Comparison of ENCODE assay signal across 8 cellular contexts in genomic region chr1:165828103-165828558, GRCh38. TPM values are rescaled to one million over a fixed set of nuclear protein-coding genes. Genes with fewer than 3 reads are reported as not detected.
A peak's percentile ranks its signal among the peaks of the same experiment; 100 is the strongest.
DNase-seq lines count a peak whose midpoint lies in the region; ATAC-seq, FAIRE-seq and TF ChIP-seq lines count a peak whose summit lies in the region.

No MANE protein-coding gene starts in this region.

- peak overlapping the region; percentile 92 for H3K4me3 Mint-ChIP-seq in T-helper 1 cell treated with Interleukin-12 subunit alpha and Interleukin-12 subunit beta and Interleukin-4 antibody, amounts not matched to agents 30 μg/mL and 1 μg/mL, for 36 hours

- peaks cover 16% of the 10 kb centered on the region for H3K4me1 Mint-ChIP-seq in T-helper 1 cell treated with Interleukin-12 subunit alpha and Interleukin-12 subunit beta and Interleukin-4 antibody, amounts not matched to agents 30 μg/mL and 1 μg/mL, for 36 hours (ENCODE audit: low read depth)

- peak overlapping the region; percentile 95 for H3K9ac ChIP-seq in GM12878 (ENCODE audit: control insufficient read depth, insufficient read depth, low read length)

- H3K9me3 ChIP-seq in GM12878 (replicated peaks; ENCODE audit: control insufficient read depth, insufficient read depth, low read length), result no peaks in the 10 kb centered on the region
- H3K9me3 ChIP-seq in spleen, result no peaks in the 10 kb centered on the region

- H3K27ac ChIP-seq in GM12878 (ENCODE audit: control insufficient read depth, insufficient read depth) (peak overlapping the region; percentile 86), spleen (peak overlapping the region; percentile 70 to 89 (median 82))

- TF ChIP-seq RAD21 in GM12878 (IDR thresholded peaks at IDR 0.05; ENCODE audit: insufficient read depth, low read depth, low read length), result no peak

- no peak for TF ChIP-seq EP300 in GM12878 (IDR thresholded peaks at IDR 0.05; ENCODE audit: borderline replicate concordance in 1 of 2, control insufficient read depth in 1 of 2, low read depth in 2 of 2, low read length in 2 of 2)

- in situ Hi-C loops in KBM-7 (cut with MboI; ENCODE audit: low pct_unique_long_range_greater_than_20kb, low sequenced_read_pairs), result no loop called here
- in situ Hi-C loops in GM12878 (cut with MboI), result loop anchor here (5.0 kb wide), 1 partner anchor 61 kb away; the partner anchor contains the start of gene TMCO1

- BruUV-seq in GM12878 (replicated peaks; lab: Mats Ljungman, UMichigan), result no TSS peak

- no peaks in the 10 kb centered on the region for H4K20me1 ChIP-seq in GM12878 (ENCODE audit: control insufficient read depth, insufficient read depth)

- POLR2A ChIA-PET in GM10248 (lab: Yijun Ruan, JAX) (no interaction called here), GM12878 (lab: Charles Lee) (interaction anchor here (0.6 to 4.2 kb wide), 11 partner anchors 16 to 230 kb away, joined by 3 to 44 read pairs (median 7); partner anchors contain the start of gene TMCO1)

- H3K9me3 Mint-ChIP-seq in T-helper 1 cell treated with Interleukin-12 subunit alpha and Interleukin-12 subunit beta and Interleukin-4 antibody, amounts not matched to agents 30 μg/mL and 1 μg/mL, for 36 hours, result no peaks in the 10 kb centered on the region

- FAIRE-seq in GM12878 (lab: Jason Lieb, UNC), result no peak

- CTCF ChIA-PET in GM10248 (lab: Yijun Ruan, JAX), result interaction anchor here (1.0 to 8.1 kb wide), 12 partner anchors 9 to 85 kb away, joined by 3 to 67 read pairs (median 6); partner anchors contain the start of gene TMCO1
- CTCF ChIA-PET in GM12878 (lab: Yijun Ruan, JAX), result interaction anchor here (1.1 to 4.6 kb wide), 13 partner anchors 10 to 228 kb away, joined by 3 to 36 read pairs (median 9); partner anchors contain the start of gene TMCO1

- H3K4me2 ChIP-seq in GM12878 (ENCODE audit: control insufficient read depth, insufficient read depth), result peak overlapping the region; percentile 80

- DNase-seq in GM10248 (ENCODE audit: extremely low spot score) (peak; percentile 67), KBM-7 (peak; percentile 72), GM12878 (ENCODE audit: low read depth, low spot score) (no peak), iPS-NIHi11 (ENCODE audit: low spot score) (peak; percentile 74), spleen (peak; percentile 91), H4 (ENCODE audit: low spot score) (no peak)

- H2AFZ ChIP-seq in GM12878 (ENCODE audit: control insufficient read depth, low read depth, low read length), result peak overlapping the region; percentile 71

- H3K4me1 ChIP-seq in GM12878 (ENCODE audit: control insufficient read depth, insufficient read depth, low read length) (no peaks in the 10 kb centered on the region; the same call in 1 of the 2 replicates), spleen (peaks cover 5 to 29% (median 23%) of the 10 kb centered on the region in 6 donors)

- peak overlapping the region; percentile 75 for H3K27ac Mint-ChIP-seq in T-helper 1 cell treated with Interleukin-12 subunit alpha and Interleukin-12 subunit beta and Interleukin-4 antibody, amounts not matched to agents 30 μg/mL and 1 μg/mL, for 36 hours

- SMC1A ChIA-PET in GM12878 (lab: Charles Lee; ENCODE audit: uncharacterized antibody, unreplicated experiment), result interaction anchor here (1.5 to 9.4 kb wide), 10 partner anchors 10 to 85 kb away, joined by 4 to 145 read pairs (median 20); partner anchors contain the start of gene TMCO1

- TF ChIP-seq CTCF in GM10248 (IDR thresholded peaks at IDR 0.05; ENCODE audit: control extremely low read depth, extremely low read depth, low read depth, missing control alignments) (no peak), GM12878 (IDR thresholded peaks at IDR 0.05 in 2 of 3, conservative IDR thresholded peaks at IDR 0.05 in 1 of 3; ENCODE audit: control insufficient read depth in 2 of 3, extremely low read depth in 1 of 3, insufficient read depth in 1 of 3, low read depth in 3 of 3, low read length in 3 of 3) (peak in 1 of 3 experiments; percentile 15; a peak in 1 of 6 replicates), spleen (IDR thresholded peaks at IDR 0.05 in 8 of 11, conservative IDR thresholded peaks at IDR 0.05 in 3 of 11) (peak in 3 of 11 experiments; percentile 23 to 27 (median 25))

- 1% methylated on average over 42 of the region's 43 CpGs for WGBS in GM12878 (ENCODE audit: insufficient coverage, insufficient replicate concordance, low lambda C conversion rate, missing lambda C conversion rate)
- WGBS in spleen, 5 donors, result 0 to 1% (median 1%) methylated on average over 18 to 43 of the region's 43 CpGs

- H3K36me3 ChIP-seq in GM12878 (ENCODE audit: control insufficient read depth in 2 of 2, insufficient read depth in 2 of 2, low read length in 1 of 2) (no peaks in the 10 kb centered on the region), spleen (no peaks in the 10 kb centered on the region)

- intact Hi-C loops in GM12878 (cut with micrococcal nuclease; ENCODE audit: unreplicated experiment), result loop anchor here (2.0 to 10.0 kb wide), 7 partner anchors 29 to 433 kb away; partner anchors contain the start of gene TMCO1
- intact Hi-C loops in spleen (cut with DNase I; ENCODE audit: low total_unique reads), result no loop called here

- H3K79me2 ChIP-seq in GM12878 (ENCODE audit: control insufficient read depth, insufficient read depth, low read length), result peaks cover 54% of the 10 kb centered on the region

- H3K27me3 ChIP-seq in GM12878 (replicated peaks in 1 of 2; ENCODE audit: control insufficient read depth in 2 of 2, insufficient read depth in 2 of 2, low read length in 1 of 2) (no peaks in the 10 kb centered on the region), spleen (replicated peaks in 1 of 7) (no peaks in the 10 kb centered on the region)

- peak overlapping the region; percentile 86 for H3K4me3 ChIP-seq in GM12878
- peak overlapping the region; percentile 75 to 96 (median 88) for H3K4me3 ChIP-seq in spleen

- ATAC-seq in GM21723 (IDR thresholded peaks at IDR 0.05; ENCODE audit: unreplicated experiment) (peak; percentile 49), GM12878 (peak; percentile 60)

- peaks cover 6% of the 10 kb centered on the region for H3K36me3 Mint-ChIP-seq in T-helper 1 cell treated with Interleukin-12 subunit alpha and Interleukin-12 subunit beta and Interleukin-4 antibody, amounts not matched to agents 30 μg/mL and 1 μg/mL, for 36 hours (ENCODE audit: low read depth)

- TF ChIP-seq POLR2A in GM12878 (IDR thresholded peaks at IDR 0.05; ENCODE audit: low read depth, low read length), result peak; percentile 13; the same call in 1 of the 2 replicates
- TF ChIP-seq POLR2A in spleen (IDR thresholded peaks at IDR 0.05), result no peak

- peaks cover 17% of the 10 kb centered on the region for H3K27me3 Mint-ChIP-seq in T-helper 1 cell treated with Interleukin-12 subunit alpha and Interleukin-12 subunit beta and Interleukin-4 antibody, amounts not matched to agents 30 μg/mL and 1 μg/mL, for 36 hours (ENCODE audit: low read depth)

- RAD21 ChIA-PET in GM12878 (lab: Charles Lee; ENCODE audit: unreplicated experiment), result interaction anchor here (1.1 to 5.6 kb wide), 13 partner anchors 11 to 142 kb away, joined by 3 to 73 read pairs (median 7); partner anchors contain the start of genes ALDH9A1 and TMCO1

TF ChIP-seq in GM12878, 131 proteins besides CTCF, POLR2A, EP300 and RAD21 (continues in another document):
- TF ChIP-seq PML (IDR thresholded peaks at IDR 0.05; ENCODE audit: low read length), result 0 out of 2 replicates have a peak, but pooled peaks have one; percentile 36
- TF ChIP-seq RB1 (IDR thresholded peaks at IDR 0.05; ENCODE audit: borderline replicate concordance), result no peak
- TF ChIP-seq STAT1 (conservative IDR thresholded peaks at IDR 0.05), result no peak
- 0 out of 2 replicates have a peak, but pooled peaks have one; percentile 4 for TF ChIP-seq JUND (IDR thresholded peaks at IDR 0.05; ENCODE audit: low read depth, low read length)

RNA-seq across cellular contexts. Expression of gene UCK2, which starts 0.7 kb away (rescaled TPM):
- total RNA-seq in GM12878 (2013; cell fraction: nucleolus; rRNA removed), result 49.7 and 55.2 TPM in 2 replicates
- 99.9 and 105 TPM in 2 replicates for total RNA-seq in GM12878 (2014; rRNA removed)
- 55.3 and 57.0 TPM in 2 replicates for total RNA-seq in GM12878 (2014; rRNA removed; fragmentation: Illumina TruSeq; extraction: Trizol)
- 70.9 and 74.0 TPM in 2 replicates for total RNA-seq in GM12878 (2021)
- 35.8 TPM for polyA plus RNA-seq in GM12878 (2011; ENCODE audit: low read depth)
- 79.0 and 95.4 TPM in 2 replicates for polyA plus RNA-seq in GM12878 (2011; rRNA removed)
- 117 and 130 TPM in 2 replicates for polyA plus RNA-seq in GM12878 (2011; cell fraction: cytosol; rRNA removed)
- polyA plus RNA-seq in GM12878 (2011; cell fraction: nucleus; rRNA removed), result 66.9 and 67.2 TPM in 2 replicates
- 34.8 and 36.4 TPM in 2 replicates for polyA plus RNA-seq in GM12878 (2012)
- polyA plus RNA-seq in GM12878 (2014; fragmentation: Illumina TruSeq; extraction: Trizol), result 59.0 and 70.7 TPM in 2 replicates
- polyA plus RNA-seq in GM12878 (2014; fragmentation: Nextera tagmentation; extraction: Ambion mirVana), result 10 to 100 TPM; 67.0 to 74.3 TPM
- polyA plus RNA-seq in GM12878 (2014; rRNA removed), result 96.3 and 97.0 TPM in 2 replicates
- polyA plus RNA-seq in GM12878 (2016; fragmentation: Nextera tagmentation; extraction: Ambion mirVana), result 100 to 1,000 TPM in 1 of 2 experiments, 10 to 100 TPM in 1; 97.6 to 106 TPM
- polyA minus RNA-seq in GM12878 (2011; rRNA and poly(A)+ RNA removed), result 129 and 137 TPM in 2 replicates
- polyA minus RNA-seq in GM12878 (2011; cell fraction: cytosol; rRNA and poly(A)+ RNA removed), result 42.0 and 46.0 TPM in 2 replicates
- polyA minus RNA-seq in GM12878 (2011; cell fraction: nucleus; rRNA and poly(A)+ RNA removed), result 27.6 and 52.4 TPM in 2 replicates
- 10 to 100 TPM; 15.3 to 18.3 (median 16.5) TPM for total RNA-seq in spleen
- 10 to 100 TPM in 2 of 3 donors, 1 to 10 TPM in 1; 9.8 to 10.5 (median 10.4) TPM for polyA plus RNA-seq in spleen
- total RNA-seq in H4 (2014; rRNA removed; shearing (Covaris generic)), result 71.4 and 78.9 TPM in 2 replicates

RNA-seq across cellular contexts. Expression of gene TMCO1, which starts 59.5 kb away (rescaled TPM):
- 32.3 and 40.1 TPM in 2 replicates for total RNA-seq in GM12878 (2013; cell fraction: nucleolus; rRNA removed)
- total RNA-seq in GM12878 (2014; rRNA removed) (56.1 and 77.1 TPM in 2 replicates), GM12878 (2014; rRNA removed; fragmentation: Illumina TruSeq; extraction: Trizol) (72.6 and 76.3 TPM in 2 replicates), GM12878 (2021) (63.6 and 70.0 TPM in 2 replicates), spleen (10 to 100 TPM; 47.5 to 57.9 (median 53.5) TPM)
- polyA plus RNA-seq in GM12878 (2011; ENCODE audit: low read depth), result 41.1 TPM
- polyA plus RNA-seq in GM12878 (2011; rRNA removed) (166 and 184 TPM in 2 replicates), GM12878 (2014; fragmentation: Illumina TruSeq; extraction: Trizol) (97.5 and 125 TPM in 2 replicates), GM12878 (2014; fragmentation: Nextera tagmentation; extraction: Ambion mirVana) (100 to 1,000 TPM; 184 to 253 TPM), GM12878 (2014; rRNA removed) (43.9 and 50.3 TPM in 2 replicates), GM12878 (2016; fragmentation: Nextera tagmentation; extraction: Ambion mirVana) (100 to 1,000 TPM; 155 to 156 TPM), spleen (10 to 100 TPM; 23.3 to 45.9 (median 41.5) TPM)
- polyA plus RNA-seq in GM12878 (2011; cell fraction: cytosol; rRNA removed), result 66.8 and 102 TPM in 2 replicates
- polyA plus RNA-seq in GM12878 (2011; cell fraction: nucleus; rRNA removed), result 30.7 and 39.8 TPM in 2 replicates
- polyA plus RNA-seq in GM12878 (2012), result 56.9 and 61.5 TPM in 2 replicates
- 61.0 and 95.8 TPM in 2 replicates for polyA minus RNA-seq in GM12878 (2011; rRNA and poly(A)+ RNA removed)
- polyA minus RNA-seq in GM12878 (2011; cell fraction: cytosol; rRNA and poly(A)+ RNA removed), result 25.5 and 26.7 TPM in 2 replicates
- 20.3 and 32.4 TPM in 2 replicates for polyA minus RNA-seq in GM12878 (2011; cell fraction: nucleus; rRNA and poly(A)+ RNA removed)
- total RNA-seq in H4 (2014; rRNA removed; shearing (Covaris generic)), result 139 and 158 TPM in 2 replicates

Comparison
In these comparisons a context has a peak if more than half of its experiments do, and no peak if none do; other contexts are left out.
1. DNase-seq: peak in GM10248 (single experiment), KBM-7 (single experiment), iPS-NIHi11 (single experiment) and spleen (single experiment); none in GM12878 (single experiment) and H4 (single experiment).